ENCODE assay signal across 19 cellular contexts in genomic region chr12:122515275-122515674, GRCh38. TPM values are rescaled to one million over a fixed set of nuclear protein-coding genes. Genes with fewer than 3 reads are reported as not detected.
DNase-seq lines count a peak whose midpoint lies in the region; ATAC-seq and TF ChIP-seq lines count a peak whose summit lies in the region.
"Had no signal": no experiment of that assay in that cellular context is flagged by ENCODE, and none has a peak within 500 bp of the region (broad histone marks: within the 10 kb centered on the region; RNA-seq: fewer than 3 reads in every experiment).

No MANE protein-coding gene starts in this region.

- H3K79me2 ChIP-seq in Loucy (ENCODE audit: insufficient read depth, low read length): peaks cover 94% of the 10 kb centered on the region

- no peaks in the 10 kb centered on the region for H3K27me3 Mint-ChIP-seq in activated naive CD8-positive, alpha-beta T cell
- H3K27me3 Mint-ChIP-seq in activated naive CD8-positive, alpha-beta T cell treated with anti-CD3 and anti-CD28 coated beads, Interleukin-2, amount 50 U/mL, for 24 hours: no peaks in the 10 kb centered on the region
- H3K27me3 Mint-ChIP-seq in endodermal cell (ENCODE audit: insufficient read depth): no peaks in the 10 kb centered on the region

- H3K36me3 ChIP-seq in Loucy (ENCODE audit: insufficient read depth, low read length) (peaks cover 98% of the 10 kb centered on the region), endodermal cell (ENCODE audit: control insufficient read depth, insufficient read depth, low read length) (peaks cover 98% of the 10 kb centered on the region)

- H3K27me3 ChIP-seq in Loucy (ENCODE audit: insufficient read depth, low read length, poor library complexity, severe bottlenecking) (no peaks in the 10 kb centered on the region), endodermal cell (ENCODE audit: control insufficient read depth, insufficient read depth, low read length, poor library complexity, severe bottlenecking) (no peaks in the 10 kb centered on the region)
- H3K27me3 ChIP-seq: Peyer's patch, SJSA1 had no signal

- H3K4me3 Mint-ChIP-seq in activated naive CD8-positive, alpha-beta T cell: no peak overlapping the region
- no peak overlapping the region for H3K4me3 Mint-ChIP-seq in activated naive CD8-positive, alpha-beta T cell treated with anti-CD3 and anti-CD28 coated beads, Interleukin-2, amount 50 U/mL, for 24 hours
- H3K4me3 Mint-ChIP-seq in endodermal cell: no peak overlapping the region
- H3K4me3 Mint-ChIP-seq: CD14-positive monocyte had no signal

- 100% methylated on average over 2 of the region's 2 CpGs; no CpG with 5 or more reads in 1 of the 2 experiments for WGBS in endodermal cell (ENCODE audit: insufficient coverage in 1 of 2, insufficient read length in 1 of 2), 2 experiments

- H2AFZ ChIP-seq in Loucy (ENCODE audit: low read length): no peak overlapping the region
- H2AFZ ChIP-seq: GM23248 had no signal

- H3K36me3 Mint-ChIP-seq in activated naive CD8-positive, alpha-beta T cell: peaks cover 8% of the 10 kb centered on the region
- peaks cover 85% of the 10 kb centered on the region for H3K36me3 Mint-ChIP-seq in activated naive CD8-positive, alpha-beta T cell treated with anti-CD3 and anti-CD28 coated beads, Interleukin-2, amount 50 U/mL, for 24 hours (ENCODE audit: low read depth)
- H3K36me3 Mint-ChIP-seq in endodermal cell (ENCODE audit: low read depth): peaks cover 91% of the 10 kb centered on the region

- peaks cover 13% of the 10 kb centered on the region for H3K4me1 ChIP-seq in Loucy (ENCODE audit: insufficient read depth, low read length, poor library complexity, severe bottlenecking)
- H3K4me1 ChIP-seq in endodermal cell (ENCODE audit: control insufficient read depth, insufficient read depth, low read length): no peaks in the 10 kb centered on the region
- H3K4me1 ChIP-seq: HAP-1, Peyer's patch had no signal

- ATAC-seq in activated naive CD8-positive, alpha-beta T cell treated with anti-CD3 and anti-CD28 coated beads, Interleukin-2, amount 50 U/mL, for 24 hours: no peak
- no peak for ATAC-seq in HG03432 (IDR thresholded peaks at IDR 0.05; ENCODE audit: unreplicated experiment)
- ATAC-seq in GM19328 (IDR thresholded peaks at IDR 0.05; ENCODE audit: unreplicated experiment): no peak

- TF ChIP-seq CTCF in Loucy (conservative IDR thresholded peaks at IDR 0.05; ENCODE audit: low read length) (no peak), endodermal cell (conservative IDR thresholded peaks at IDR 0.05) (no peak)

- peaks cover 27% of the 10 kb centered on the region for H3K4me1 Mint-ChIP-seq in activated naive CD8-positive, alpha-beta T cell (ENCODE audit: low read depth)
- H3K4me1 Mint-ChIP-seq in activated naive CD8-positive, alpha-beta T cell treated with anti-CD3 and anti-CD28 coated beads, Interleukin-2, amount 50 U/mL, for 24 hours: peaks cover 21% of the 10 kb centered on the region
- H3K4me1 Mint-ChIP-seq in endodermal cell: no peaks in the 10 kb centered on the region
- H3K4me1 Mint-ChIP-seq: CD14-positive monocyte had no signal

- peaks cover 79% of the 10 kb centered on the region for H4K20me1 ChIP-seq in Loucy (ENCODE audit: insufficient read depth, low read length, poor library complexity, severe bottlenecking)

- H3K9me3 ChIP-seq in Loucy (ENCODE audit: insufficient read depth, low read depth, low read length) (no peaks in the 10 kb centered on the region), endodermal cell (ENCODE audit: control insufficient read depth, low read length) (no peaks in the 10 kb centered on the region)
- H3K9me3 ChIP-seq: HAP-1, Peyer's patch, SJSA1 had no signal

- no peak for DNase-seq in activated naive CD8-positive, alpha-beta T cell treated with anti-CD3 and anti-CD28 coated beads, Interleukin-2, amount 50 U/mL, for 24 hours
- peak; percentile 46 for DNase-seq in endodermal cell
- no peak for DNase-seq in NCI-H2196 (lab: John Stamatoyannopoulos, UW; ENCODE audit: unreplicated experiment)
- DNase-seq: AML-193; DMS79 treated with DMSO at 0.1 percent for 48 hours; GM23248; NCI-H1105; NCI-H2081; NCI-H510A; NCI-H748 treated with DMSO at 0.1 percent for 48 hours; NK-92 treated with Interleukin-12 subunit alpha and Interleukin-12 subunit beta, amount 100 ng/mL, for 24 hours; Peyer's patch had no signal

- H3K27ac Mint-ChIP-seq in activated naive CD8-positive, alpha-beta T cell: peak overlapping the region; percentile 11
- H3K27ac Mint-ChIP-seq in activated naive CD8-positive, alpha-beta T cell treated with anti-CD3 and anti-CD28 coated beads, Interleukin-2, amount 50 U/mL, for 24 hours: no peak overlapping the region
- no peak overlapping the region for H3K27ac Mint-ChIP-seq in endodermal cell

- H3K9me3 Mint-ChIP-seq in activated naive CD8-positive, alpha-beta T cell (ENCODE audit: low read depth): no peaks in the 10 kb centered on the region
- H3K9me3 Mint-ChIP-seq in activated naive CD8-positive, alpha-beta T cell treated with anti-CD3 and anti-CD28 coated beads, Interleukin-2, amount 50 U/mL, for 24 hours: no peaks in the 10 kb centered on the region
- H3K9me3 Mint-ChIP-seq in endodermal cell: no peaks in the 10 kb centered on the region
- H3K9me3 Mint-ChIP-seq: CD14-positive monocyte had no signal

- H3K27ac ChIP-seq in endodermal cell (ENCODE audit: low read depth, low read length): no peak overlapping the region
- H3K27ac ChIP-seq: GM23248, Peyer's patch, SJSA1 had no signal

- H3K4me2 ChIP-seq in Loucy (ENCODE audit: low read depth, low read length, poor library complexity, severe bottlenecking): peak overlapping the region; percentile 10

- H3K9ac ChIP-seq in Loucy (ENCODE audit: low read depth, low read length, poor library complexity, severe bottlenecking) (no peak overlapping the region), endodermal cell (ENCODE audit: extremely low read depth, low read length, poor library complexity, severe bottlenecking) (no peak overlapping the region)
- H3K9ac ChIP-seq: GM23248 had no signal

- H3K4me3 ChIP-seq in Loucy (ENCODE audit: low read length, poor library complexity, severe bottlenecking) (no peak overlapping the region), endodermal cell (ENCODE audit: low read length) (no peak overlapping the region)
- H3K4me3 ChIP-seq: GM23248, HAP-1, Peyer's patch, SJSA1 had no signal

- H3F3A ChIP-seq in Loucy (ENCODE audit: low read depth): no peaks in the 10 kb centered on the region

- H3K9me2 ChIP-seq in Loucy (replicated peaks; ENCODE audit: low read depth, low read length): no peaks in the 10 kb centered on the region

RNA-seq across cellular contexts. Expression of gene RSRC2, which starts 11.5 kb away (rescaled TPM):
- total RNA-seq in endodermal cell: 100 to 1,000 TPM in 1 of 2 donors, 10 to 100 TPM in 1; 88.1 to 111 TPM
- polyA plus RNA-seq in endodermal cell (2013, experiment 1 of 2): 105 TPM
- 99.7 TPM for polyA plus RNA-seq in endodermal cell (2013, experiment 2 of 2)

RNA-seq across cellular contexts. Expression of gene KNTC1, which starts 11.8 kb away (rescaled TPM):
- 100 to 1,000 TPM in 1 of 2 donors, 10 to 100 TPM in 1; 86.7 to 115 TPM for total RNA-seq in endodermal cell
- 91.5 TPM for polyA plus RNA-seq in endodermal cell (2013, experiment 1 of 2)
- 92.4 TPM for polyA plus RNA-seq in endodermal cell (2013, experiment 2 of 2)

RNA-seq across cellular contexts. Expression of gene ZCCHC8, which starts 14.5 kb away (rescaled TPM):
- total RNA-seq in endodermal cell: 10 to 100 TPM; 26.2 to 26.3 TPM
- polyA plus RNA-seq in endodermal cell (2013, experiment 1 of 2): 29.1 TPM
- polyA plus RNA-seq in endodermal cell (2013, experiment 2 of 2): 27.7 TPM
